8 cellular contexts compared by ENCODE assay signal in the genomic region with DNA sequence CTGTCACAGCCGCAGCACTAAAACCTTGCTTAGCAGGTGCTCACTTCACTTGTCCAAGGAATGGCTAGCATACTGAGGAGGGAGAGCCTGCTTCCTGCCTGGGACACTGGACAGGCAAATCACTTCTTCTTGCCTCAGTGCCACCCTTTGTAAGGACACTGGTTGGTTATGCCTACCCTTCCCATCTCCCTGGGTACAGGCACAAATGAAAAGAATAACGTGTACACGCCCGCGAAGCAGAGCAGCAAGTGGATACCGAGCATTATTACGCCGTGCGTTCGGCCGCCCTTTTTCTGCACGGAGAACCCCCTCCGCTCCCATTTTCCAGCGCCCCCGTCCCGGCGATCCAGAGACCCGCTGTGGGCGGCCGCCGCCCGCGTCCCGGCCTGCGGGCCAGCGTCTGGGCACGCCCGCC. TPM values are rescaled to one million over a fixed set of nuclear protein-coding genes. Genes with fewer than 3 reads are reported as not detected.
DNase-seq lines count a peak whose midpoint lies in the region; ATAC-seq, FAIRE-seq and TF ChIP-seq lines count a peak whose summit lies in the region.

No MANE protein-coding gene starts in this region.

- H3K9me3 ChIP-seq in left lung = no peaks in the 10 kb centered on the region

- DNase-seq in A172 (ENCODE audit: low spot score) (peak; percentile 32), NCI-H2227 treated with DMSO at 0.1 percent for 48 hours (lab: John Stamatoyannopoulos, UW) (peak; percentile 73), bronchial epithelial cell (ENCODE audit: low read depth) (no peak), left lung (no peak), substantia nigra (lab: John Stamatoyannopoulos, UW) (peak in 14 of 49 donors; percentile 14 to 77 (median 60)), T-helper 9 cell (no peak)

- no peaks in the 10 kb centered on the region for H3K27me3 ChIP-seq in bronchial epithelial cell (ENCODE audit: control insufficient read depth, insufficient read depth, low read length)
- no peaks in the 10 kb centered on the region for H3K27me3 ChIP-seq in left lung

- ATAC-seq in HG02642 (IDR thresholded peaks at IDR 0.05; ENCODE audit: poor library complexity, unreplicated experiment) (peak; percentile 34), left lung (peak; percentile 38)

- H3K27ac ChIP-seq in left lung = peak overlapping the region; percentile 83 to 96
- peak overlapping the region; percentile 68 for H3K27ac ChIP-seq in substantia nigra (ENCODE audit: low read depth, low read length, poor library complexity, severe bottlenecking)

- peaks cover 13 to 71% of the 10 kb centered on the region in 2 donors for H3K4me1 ChIP-seq in left lung

- intact Hi-C loops in left lung (cut with DNase I) = no loop called here

- peak overlapping the region; percentile 67 for H3K4me3 ChIP-seq in GM12875 (ENCODE audit: low read depth, low read length)
- H3K4me3 ChIP-seq in bronchial epithelial cell (ENCODE audit: low read depth, low read length) = peak overlapping the region; percentile 83
- H3K4me3 ChIP-seq in left lung = peak overlapping the region; percentile 79 to 85

- no peak for TF ChIP-seq CTCF in GM12875 (IDR thresholded peaks at IDR 0.05; ENCODE audit: borderline replicate concordance, insufficient read depth, low read depth, low read length)
- no peak for TF ChIP-seq CTCF in bronchial epithelial cell (IDR thresholded peaks at IDR 0.05; ENCODE audit: insufficient read depth, low read length, severe bottlenecking)
- TF ChIP-seq CTCF in left lung (IDR thresholded peaks at IDR 0.05) = no peak

- no peak for FAIRE-seq in bronchial epithelial cell (lab: Jason Lieb, UNC)

- H3K36me3 ChIP-seq in bronchial epithelial cell (ENCODE audit: control insufficient read depth, insufficient read depth, low read length) (no peaks in the 10 kb centered on the region), left lung (no peaks in the 10 kb centered on the region)

RNA-seq across cellular contexts. Expression of a gene that starts 0.3 kb away (rescaled TPM):
- 18.3 and 21.1 TPM in 2 replicates for total RNA-seq in A172 (2014; rRNA removed; shearing (Covaris generic))
- 49.2 and 52.6 TPM in 2 replicates for total RNA-seq in bronchial epithelial cell
- 10 to 100 TPM; 32.9 to 53.4 TPM for total RNA-seq in left lung

Comparison
In these comparisons a context has a peak if more than half of its experiments do, and no peak if none do; other contexts are left out.
1. DNase-seq: peak in A172 (single experiment) and NCI-H2227 treated with DMSO at 0.1 percent for 48 hours (single experiment); none in bronchial epithelial cell (single experiment), left lung (0 of 2) and T-helper 9 cell (single experiment).
2. Peak in every context shown above with its lines, with median percentiles within 50 percentile points of each other: H3K4me3 ChIP-seq.